ENCODE assay signal across 34 cellular contexts in genomic region chr5:128475693-128476092, GRCh38.
"Had no signal": no experiment of that assay in that cellular context is flagged by ENCODE, and none has a peak within 500 bp of the region (broad histone marks: within the 10 kb centered on the region; RNA-seq: fewer than 3 reads in every experiment).

No MANE protein-coding gene starts in this region.

- H3K9me3 ChIP-seq: colonic mucosa, esophagus muscularis mucosa, gastrocnemius medialis had no signal

- H3K4me3 Mint-ChIP-seq: activated B cell treated with CpG ODN at 0.5 μM for 24 hours; activated CD8-positive, alpha-beta T cell treated with anti-CD3 and anti-CD28 coated beads for 36 hours; activated naive CD8-positive, alpha-beta T cell; activated T-cell treated with anti-CD3 and anti-CD28 coated beads, Interleukin-2, amount 50 U/mL, for 4 hours; activated T-helper 17 cell treated with anti-CD3 and anti-CD28 coated beads, Interleukin-2, amount 50 U/mL, for 72 hours; T-cell; T-helper 1 cell treated with Interleukin-12 subunit alpha and Interleukin-12 subunit beta and Interleukin-4 antibody, amounts not matched to agents 30 μg/mL and 1 μg/mL, for 36 hours; T-helper 2 cell treated with Interferon-gamma antibody and Interleukin-4, amounts not matched to agents 5 μg/mL and 100 μg/mL, for 36 hours had no signal

- H3K4me1 Mint-ChIP-seq: activated B cell treated with CpG ODN at 0.5 μM for 24 hours; activated T-helper 17 cell treated with anti-CD3 and anti-CD28 coated beads, Interleukin-2, amount 50 U/mL, for 72 hours; T-cell had no signal

- H3K36me3 Mint-ChIP-seq: activated naive CD8-positive, alpha-beta T cell; T-cell had no signal

- H3K4me3 ChIP-seq: colonic mucosa, esophagus muscularis mucosa, gastrocnemius medialis had no signal

- H3K27ac ChIP-seq: brain microvascular endothelial cell, colonic mucosa, esophagus muscularis mucosa, foreskin keratinocyte, gastrocnemius medialis, WERI-Rb-1 had no signal

- H3K36me3 ChIP-seq: brain microvascular endothelial cell, colonic mucosa, esophagus muscularis mucosa, gastrocnemius medialis, WERI-Rb-1 had no signal

- H3K4me1 ChIP-seq: colonic mucosa, foreskin keratinocyte, gastrocnemius medialis had no signal

- H3K27me3 ChIP-seq: brain microvascular endothelial cell, colonic mucosa, esophagus muscularis mucosa, foreskin keratinocyte, gastrocnemius medialis had no signal

- ATAC-seq: activated CD4-positive, CD25-positive, alpha-beta regulatory T cell treated with anti-CD3 and anti-CD28 coated beads, Interleukin-2, amount 50 U/mL, for 24 hours; activated CD8-positive, alpha-beta T cell treated with anti-CD3 and anti-CD28 coated beads for 36 hours; activated T-cell treated with anti-CD3 and anti-CD28 coated beads, Interleukin-2, amount 50 U/mL, for 4 hours; activated T-helper 17 cell treated with anti-CD3 and anti-CD28 coated beads, Interleukin-2, amount 50 U/mL, for 72 hours; foreskin keratinocyte; gastrocnemius medialis; T-cell had no signal

- DNase-seq: activated B cell treated with CpG ODN at 0.5 μM for 24 hours; activated CD4-positive, alpha-beta T cell treated with anti-CD3 and anti-CD28 coated beads for 48 hours; activated CD4-positive, alpha-beta T cell treated with anti-CD3 and anti-CD28 coated beads, Interleukin-2, amount 50 U/mL, for 1 hour; activated CD4-positive, alpha-beta T cell treated with anti-CD3 and anti-CD28 coated beads, Interleukin-2, amount 50 U/mL, for 48 hours; activated CD8-positive, alpha-beta memory T cell treated with anti-CD3 and anti-CD28 coated beads for 24 hours; activated CD8-positive, alpha-beta T cell treated with anti-CD3 and anti-CD28 coated beads for 36 hours; activated effector memory CD4-positive, alpha-beta T cell treated with Interleukin-2 at 50 U/mL for 16 hours; activated gamma-delta T cell treated with Interleukin-2 at 50 U/mL for 16 hours; activated naive CD4-positive, alpha-beta T cell treated with anti-CD3 and anti-CD28 coated beads, Interleukin-2, amount 50 U/mL, for 16 hours; activated naive CD4-positive, alpha-beta T cell treated with Interleukin-2 at 50 U/mL for 16 hours; activated T-cell treated with anti-CD3 and anti-CD28 coated beads, Interleukin-2, amount 50 U/mL, for 4 hours; amniotic stem cell; anterior cingulate cortex; brain microvascular endothelial cell; central memory CD4-positive, alpha-beta T cell; cerebellar nuclear complex; colonic mucosa; effector CD8-positive, alpha-beta T cell; erythroblast; foreskin keratinocyte; gastrocnemius medialis; glutamatergic neuron; SW 1271; T-cell; T1000; WERI-Rb-1 had no signal

- H3K27me3 Mint-ChIP-seq: activated B cell treated with CpG ODN at 0.5 μM for 24 hours; activated CD8-positive, alpha-beta T cell treated with anti-CD3 and anti-CD28 coated beads for 36 hours; activated naive CD8-positive, alpha-beta T cell; activated T-helper 17 cell treated with anti-CD3 and anti-CD28 coated beads, Interleukin-2, amount 50 U/mL, for 72 hours; T-cell had no signal

- FAIRE-seq: astrocyte, bronchial epithelial cell had no signal

- H3K9me3 Mint-ChIP-seq: activated B cell treated with CpG ODN at 0.5 μM for 24 hours; activated CD8-positive, alpha-beta T cell treated with anti-CD3 and anti-CD28 coated beads for 36 hours; activated T-cell treated with anti-CD3 and anti-CD28 coated beads, Interleukin-2, amount 50 U/mL, for 4 hours; activated T-helper 17 cell treated with anti-CD3 and anti-CD28 coated beads, Interleukin-2, amount 50 U/mL, for 72 hours; T-helper 1 cell treated with Interleukin-12 subunit alpha and Interleukin-12 subunit beta and Interleukin-4 antibody, amounts not matched to agents 30 μg/mL and 1 μg/mL, for 36 hours; T-helper 2 cell treated with Interferon-gamma antibody and Interleukin-4, amounts not matched to agents 5 μg/mL and 100 μg/mL, for 36 hours had no signal

- H3K27ac Mint-ChIP-seq: activated B cell treated with CpG ODN at 0.5 μM for 24 hours; activated CD8-positive, alpha-beta T cell treated with anti-CD3 and anti-CD28 coated beads for 36 hours; activated naive CD8-positive, alpha-beta T cell; activated T-helper 17 cell treated with anti-CD3 and anti-CD28 coated beads, Interleukin-2, amount 50 U/mL, for 72 hours; T-cell; T-helper 1 cell treated with Interleukin-12 subunit alpha and Interleukin-12 subunit beta and Interleukin-4 antibody, amounts not matched to agents 30 μg/mL and 1 μg/mL, for 36 hours; T-helper 2 cell treated with Interferon-gamma antibody and Interleukin-4, amounts not matched to agents 5 μg/mL and 100 μg/mL, for 36 hours had no signal
